ENCODE assay signal across 8 cellular contexts in the genomic region with DNA sequence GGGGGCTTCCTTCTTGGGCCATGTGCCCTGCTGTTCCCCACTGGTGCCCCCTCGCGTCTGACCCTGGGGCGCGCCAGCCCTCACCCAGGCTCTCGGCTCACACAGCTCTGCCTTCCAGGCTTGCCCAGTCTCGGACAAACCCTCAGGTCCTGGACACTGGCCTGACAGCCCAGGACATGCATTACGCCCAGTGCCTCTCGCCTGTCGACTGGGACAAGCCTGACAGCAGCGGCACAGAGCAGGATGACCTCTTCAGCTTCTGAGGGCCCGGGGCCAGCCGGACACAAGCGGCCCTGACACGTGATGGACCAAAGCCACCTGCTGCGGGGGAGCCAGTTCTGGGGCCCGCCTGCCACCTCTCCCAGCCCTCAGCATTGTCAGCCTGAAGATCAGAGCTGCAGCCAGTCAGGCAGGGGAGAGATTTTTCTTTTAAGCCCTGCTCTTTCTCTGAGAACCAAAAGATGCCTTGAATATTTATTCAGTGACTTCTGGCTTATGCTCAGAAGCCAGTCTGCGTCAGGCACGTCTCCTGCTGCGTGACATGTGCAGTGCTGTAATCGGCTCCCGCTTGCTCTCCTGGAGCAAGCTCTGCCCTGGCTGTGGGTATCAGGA.
DNase-seq lines count a peak whose midpoint lies in the region; ATAC-seq and TF ChIP-seq lines count a peak whose summit lies in the region.

No MANE protein-coding gene starts in this region.

- H3K4me3 ChIP-seq in muscle layer of duodenum (ENCODE audit: low read depth in 1 of 2, low read length in 2 of 2), result peak overlapping the region in 1 of 2 donors; percentile 25
- H3K4me3 ChIP-seq in effector memory CD4-positive, alpha-beta T cell (ENCODE audit: insufficient read depth, low read depth, low read length, poor library complexity, severe bottlenecking), result no peak overlapping the region

- DNase-seq in Ammon's horn (ENCODE audit: low spot score) (peak; percentile 80), NCI-H1092 (lab: John Stamatoyannopoulos, UW) (peak; percentile 43), cerebellar cortex (ENCODE audit: low spot score) (peak; percentile 94), T-helper 1 cell (no peak), GM10248 (ENCODE audit: extremely low spot score) (no peak)
- DNase-seq in effector memory CD4-positive, alpha-beta T cell, result no peak

- TF ChIP-seq CTCF in GM10248 (IDR thresholded peaks at IDR 0.05; ENCODE audit: control extremely low read depth, extremely low read depth, low read depth, missing control alignments), result no peak

- POLR2A ChIA-PET in GM10248 (lab: Yijun Ruan, JAX), result no interaction called here

- peak overlapping the region; percentile 84 for H3K27ac ChIP-seq in muscle layer of duodenum (ENCODE audit: low read length)
- H3K27ac ChIP-seq in effector memory CD4-positive, alpha-beta T cell (ENCODE audit: insufficient read depth, low read length, poor library complexity, severe bottlenecking), result no peak overlapping the region

- peaks cover 6 to 9% of the 10 kb centered on the region in 2 donors for H3K36me3 ChIP-seq in muscle layer of duodenum (ENCODE audit: control insufficient read depth in 1 of 2, insufficient read depth in 2 of 2, low read length in 2 of 2)
- H3K36me3 ChIP-seq in effector memory CD4-positive, alpha-beta T cell (ENCODE audit: control insufficient read depth, insufficient read depth, low read length), result peaks cover 11% of the 10 kb centered on the region

- no peaks in the 10 kb centered on the region for H3K27me3 ChIP-seq in muscle layer of duodenum (ENCODE audit: low read depth, low read length)
- no peaks in the 10 kb centered on the region for H3K27me3 ChIP-seq in effector memory CD4-positive, alpha-beta T cell (replicated peaks; ENCODE audit: control insufficient read depth, insufficient read depth, low read length, poor library complexity, severe bottlenecking)

- CTCF ChIA-PET in GM10248 (lab: Yijun Ruan, JAX), result interaction anchor here (1.5 kb wide), 1 partner anchor 44 kb away, joined by 4 read pairs; no protein-coding TSS in a partner anchor

- no peak for ATAC-seq in HG02885 (IDR thresholded peaks at IDR 0.05; ENCODE audit: poor library complexity, unreplicated experiment)

- H3K4me1 ChIP-seq in muscle layer of duodenum (ENCODE audit: control insufficient read depth in 1 of 2, insufficient read depth in 2 of 2, low read length in 2 of 2), result peaks cover 13 to 60% of the 10 kb centered on the region in 2 donors
- H3K4me1 ChIP-seq in effector memory CD4-positive, alpha-beta T cell (ENCODE audit: control insufficient read depth, insufficient read depth, low read length, poor library complexity, severe bottlenecking), result peaks cover 46% of the 10 kb centered on the region

- no peaks in the 10 kb centered on the region for H3K9me3 ChIP-seq in muscle layer of duodenum (ENCODE audit: control insufficient read depth in 1 of 2, low read length in 2 of 2)
- H3K9me3 ChIP-seq in effector memory CD4-positive, alpha-beta T cell (ENCODE audit: control insufficient read depth, low read length), result no peaks in the 10 kb centered on the region

Comparison
In these comparisons a context has a peak if more than half of its experiments do, and no peak if none do; other contexts are left out.
1. DNase-seq: peak in Ammon's horn (single experiment), NCI-H1092 (single experiment) and cerebellar cortex (single experiment); none in T-helper 1 cell (0 of 5), effector memory CD4-positive, alpha-beta T cell (0 of 3) and GM10248 (single experiment).